Comparison of ENCODE assay signal across 8 cellular contexts in the genomic region with DNA sequence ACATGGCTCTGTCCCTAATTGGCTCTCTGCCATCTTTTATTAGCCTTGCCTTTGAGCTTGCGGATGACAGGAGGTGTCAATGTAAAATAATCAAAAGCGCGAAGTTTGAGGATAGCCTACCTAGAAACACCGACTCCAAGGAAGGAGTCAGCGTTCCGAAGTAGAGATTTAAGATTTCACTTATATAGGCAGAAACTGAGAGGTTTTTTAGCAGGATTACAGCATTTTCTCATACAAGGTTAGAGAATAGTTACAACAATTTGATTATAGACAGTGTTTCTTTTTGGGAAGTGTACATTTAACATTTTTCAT. TPM values are rescaled to one million over a fixed set of nuclear protein-coding genes. Genes with fewer than 3 reads are reported as not detected.
DNase-seq lines count a peak whose midpoint lies in the region; ATAC-seq, FAIRE-seq and TF ChIP-seq lines count a peak whose summit lies in the region.

No MANE protein-coding gene starts in this region.

- no peak for TF ChIP-seq POLR2A in H1 (IDR thresholded peaks at IDR 0.05; ENCODE audit: control extremely low read depth in 1 of 2, low read depth in 2 of 2, low read length in 2 of 2)

- H3K79me1 ChIP-seq in H1 (ENCODE audit: low read depth, low read length) (no peaks in the 10 kb centered on the region), trophoblast cell (ENCODE audit: low read length) (peaks cover 9% of the 10 kb centered on the region)

- H3K4me2 ChIP-seq in KMS-11 = peak overlapping the region; percentile 74
- H3K4me2 ChIP-seq in H1 (ENCODE audit: insufficient read depth in 1 of 2, low read depth in 2 of 2, low read length in 2 of 2) = peak overlapping the region; percentile 91 to 94
- H3K4me2 ChIP-seq in trophoblast cell (ENCODE audit: low read length) = peak overlapping the region; percentile 65

- H3K4ac ChIP-seq in H1 (replicated peaks; ENCODE audit: insufficient read length, low read depth, low read length) (no peak overlapping the region), trophoblast cell (ENCODE audit: low read depth, low read length) (no peak overlapping the region)

- DNase-seq in A673 (ENCODE audit: low spot score) (no peak), H1 (ENCODE audit: low read depth in 1 of 2, low spot score in 2 of 2) (no peak), trophoblast cell (no peak), posterior cingulate gyrus (no peak), dermis blood vessel endothelial cell (no peak)

- H4K8ac ChIP-seq in H1 (ENCODE audit: extremely low read depth, insufficient read depth, low read length) (no peak overlapping the region; the same call in 1 of the 2 replicates), trophoblast cell (ENCODE audit: low read depth, low read length) (peak overlapping the region; percentile 30)

- H3K14ac ChIP-seq in H1 (ENCODE audit: insufficient read length) = no peak overlapping the region
- H3K14ac ChIP-seq in trophoblast cell (ENCODE audit: low read length) = no peak overlapping the region

- H3K18ac ChIP-seq in H1 (ENCODE audit: extremely low read depth, low read length) (no peak overlapping the region), trophoblast cell (ENCODE audit: low read length) (no peak overlapping the region)

- ATAC-seq in GM19395 (IDR thresholded peaks at IDR 0.05; ENCODE audit: unreplicated experiment) (peak; percentile 34), GM21825 (IDR thresholded peaks at IDR 0.05; ENCODE audit: unreplicated experiment) (no peak)

- H3K56ac ChIP-seq in H1 (replicated peaks; ENCODE audit: insufficient read length, low read depth, low read length) = no peak overlapping the region

- H3K36me3 ChIP-seq in A673 (ENCODE audit: insufficient read depth, low read length, poor library complexity, severe bottlenecking) (peaks cover 13% of the 10 kb centered on the region), KMS-11 (ENCODE audit: insufficient read depth) (no peaks in the 10 kb centered on the region), H1 (ENCODE audit: control insufficient read depth in 2 of 4, insufficient read depth in 4 of 4, low read length in 3 of 4) (peaks cover 0 to 15% (median 4%) of the 10 kb centered on the region in 4 experiments; a peak in 3 of 8 replicates), trophoblast cell (ENCODE audit: control insufficient read depth in 1 of 2, insufficient read depth in 2 of 2, low read length in 2 of 2) (peaks cover 2 to 3% of the 10 kb centered on the region in 2 experiments)

- TF ChIP-seq CTCF in A673 (conservative IDR thresholded peaks at IDR 0.05; ENCODE audit: low read depth, low read length) (no peak), KMS-11 (conservative IDR thresholded peaks at IDR 0.05; ENCODE audit: low read depth, low read length) (no peak), H1 (IDR thresholded peaks at IDR 0.05; ENCODE audit: control extremely low read depth in 1 of 3, insufficient read depth in 1 of 3, low read depth in 1 of 3, low read length in 3 of 3) (no peak)

- H3K4me3 ChIP-seq in A673 (ENCODE audit: low read depth, low read length, poor library complexity, severe bottlenecking) = peak overlapping the region; percentile 99
- no peak overlapping the region for H3K4me3 ChIP-seq in KMS-11 (IDR thresholded peaks at IDR 0.05; ENCODE audit: insufficient read depth, low read depth, low read length)
- peak overlapping the region; percentile 50 to 96 (median 92) for H3K4me3 ChIP-seq in H1 (ENCODE audit: extremely low read depth in 1 of 4, insufficient read depth in 2 of 4, low read depth in 3 of 4, low read length in 4 of 4)
- H3K4me3 ChIP-seq in trophoblast cell (ENCODE audit: low read depth, low read length) = peak overlapping the region; percentile 84

- intact Hi-C loops in A673 (cut with micrococcal nuclease; ENCODE audit: unreplicated experiment) (no loop called here), posterior cingulate gyrus (cut with DNase I) (loop anchor here (10.0 kb wide), 1 partner anchor 430 kb away; the partner anchor contains the start of gene ATP10D)

- H3K23ac ChIP-seq in H1 (ENCODE audit: insufficient read length) (no peak overlapping the region), trophoblast cell (ENCODE audit: low read length) (no peak overlapping the region)

- no peak overlapping the region for H2BK20ac ChIP-seq in H1 (ENCODE audit: low read length)

- no peak overlapping the region for H4K12ac ChIP-seq in trophoblast cell (ENCODE audit: low read depth, low read length)

- no peak overlapping the region for H4K5ac ChIP-seq in H1 (ENCODE audit: insufficient read length, low read depth, low read length)

- H3K23me2 ChIP-seq in H1 (ENCODE audit: low read depth, low read length) = peaks cover 5% of the 10 kb centered on the region; the same call in 1 of the 2 replicates

- H3K79me2 ChIP-seq in KMS-11 (ENCODE audit: insufficient read depth, low read depth) = peaks cover 18% of the 10 kb centered on the region; the same call in 1 of the 2 replicates
- peaks cover 0 to 33% of the 10 kb centered on the region in 2 experiments; a peak in 3 of 4 replicates for H3K79me2 ChIP-seq in H1 (ENCODE audit: control insufficient read depth in 1 of 2, insufficient read depth in 2 of 2, low read length in 2 of 2)
- peaks cover 7% of the 10 kb centered on the region for H3K79me2 ChIP-seq in trophoblast cell (ENCODE audit: control insufficient read depth, insufficient read depth, low read length, poor library complexity)

- H3K27me3 ChIP-seq in A673 (replicated peaks; ENCODE audit: insufficient read depth, low read depth, low read length, poor library complexity) (no peaks in the 10 kb centered on the region), KMS-11 (ENCODE audit: insufficient read depth, low read depth) (no peaks in the 10 kb centered on the region), H1 (replicated peaks in 1 of 4; ENCODE audit: control insufficient read depth in 3 of 4, extremely low read depth in 1 of 4, insufficient read depth in 3 of 4, low read length in 3 of 4) (no peaks in the 10 kb centered on the region), trophoblast cell (ENCODE audit: insufficient read depth, low read length) (no peaks in the 10 kb centered on the region)

- H2AFZ ChIP-seq in KMS-11 (ENCODE audit: low read depth) = peak overlapping the region; percentile 68
- peak overlapping the region; percentile 99 for H2AFZ ChIP-seq in H1 (ENCODE audit: low read length)
- no peak overlapping the region for H2AFZ ChIP-seq in trophoblast cell (ENCODE audit: insufficient read depth, low read length, poor library complexity)

- H3K9me3 ChIP-seq in A673 (ENCODE audit: low read depth, low read length, poor library complexity, severe bottlenecking) = no peaks in the 10 kb centered on the region
- H3K9me3 ChIP-seq in H1 (ENCODE audit: insufficient read depth in 2 of 2, low read depth in 1 of 2, low read length in 1 of 2) = no peaks in the 10 kb centered on the region
- no peaks in the 10 kb centered on the region for H3K9me3 ChIP-seq in trophoblast cell (ENCODE audit: insufficient read depth, low read depth, low read length)

- CTCF ChIA-PET in A673 (lab: Charles Lee) = no interaction called here
- CTCF ChIA-PET in H1 (lab: Charles Lee; ENCODE audit: partially characterized antibody) = interaction anchor here (1.0 to 1.1 kb wide), 2 partner anchors 13 to 19 kb away, joined by 3 to 4 read pairs; no protein-coding TSS in a partner anchor

- no peak overlapping the region for H3K27ac ChIP-seq in A673 (ENCODE audit: low read depth, low read length, poor library complexity, severe bottlenecking)
- H3K27ac ChIP-seq in KMS-11 = no peak overlapping the region
- no peak overlapping the region for H3K27ac ChIP-seq in H1 (ENCODE audit: low read depth, low read length)
- H3K27ac ChIP-seq in trophoblast cell (ENCODE audit: low read depth, low read length) = no peak overlapping the region

- POLR2A ChIA-PET in A673 (lab: Charles Lee; ENCODE audit: low non-redundant PET) = no interaction called here
- POLR2A ChIA-PET in H1 (lab: Charles Lee; ENCODE audit: partially characterized antibody) = interaction anchor here (0.5 to 2.5 kb wide), 7 partner anchors 9 to 76 kb away, joined by 3 to 21 read pairs (median 4); no protein-coding TSS in a partner anchor

- 6% methylated on average over 6 of the region's 6 CpGs; no CpG with 5 or more reads in 1 of the 2 experiments for WGBS in H1 (ENCODE audit: extremely low coverage in 1 of 2, insufficient coverage in 1 of 2, insufficient read length in 1 of 2, insufficient replicate concordance in 2 of 2, low coverage in 1 of 2, low lambda C conversion rate in 2 of 2, missing lambda C conversion rate in 1 of 2), 2 experiments
- WGBS in trophoblast cell (ENCODE audit: extremely low coverage, insufficient coverage, insufficient read length) = no CpG with 5 or more reads among the region's 6 CpGs

- no peak for TF ChIP-seq EP300 in H1 (IDR thresholded peaks at IDR 0.05; ENCODE audit: borderline replicate concordance in 1 of 2, low read depth in 2 of 2, low read length in 2 of 2)

- H2BK12ac ChIP-seq in H1 (ENCODE audit: low read depth, low read length) = no peak overlapping the region
- H2BK12ac ChIP-seq in trophoblast cell (ENCODE audit: low read length) = no peak overlapping the region

- H2BK120ac ChIP-seq in H1 (replicated peaks; ENCODE audit: low read depth, low read length) = no peak overlapping the region
- H2BK120ac ChIP-seq in trophoblast cell (ENCODE audit: insufficient read depth, low read length, poor library complexity) = no peak overlapping the region

- H3K4me1 ChIP-seq in A673 (ENCODE audit: insufficient read depth, low read length, poor library complexity, severe bottlenecking) (no peaks in the 10 kb centered on the region), KMS-11 (ENCODE audit: low read depth, poor library complexity, severe bottlenecking) (peaks cover 4% of the 10 kb centered on the region), H1 (replicated peaks in 1 of 4; ENCODE audit: control insufficient read depth in 3 of 4, insufficient read depth in 4 of 4, low read length in 3 of 4) (peaks cover 0 to 2% (median 0%) of the 10 kb centered on the region in 4 experiments; a peak in 1 of 7 replicates), trophoblast cell (ENCODE audit: control insufficient read depth in 1 of 2, insufficient read depth in 2 of 2, low read length in 2 of 2) (no peaks in the 10 kb centered on the region)

- no peak overlapping the region for H2BK5ac ChIP-seq in H1 (ENCODE audit: low read depth, low read length)
- no peak overlapping the region for H2BK5ac ChIP-seq in trophoblast cell (ENCODE audit: low read depth, low read length, poor library complexity)

- no peak for FAIRE-seq in H1 (lab: Jason Lieb, UNC)

- H4K20me1 ChIP-seq in KMS-11 (ENCODE audit: insufficient read depth) = no peaks in the 10 kb centered on the region
- no peaks in the 10 kb centered on the region for H4K20me1 ChIP-seq in H1 (replicated peaks in 1 of 2; ENCODE audit: control insufficient read depth in 1 of 2, insufficient read depth in 2 of 2, low read length in 2 of 2)

- H2AK5ac ChIP-seq in H1 (ENCODE audit: low read depth, low read length) (no peak overlapping the region), trophoblast cell (ENCODE audit: low read length) (no peak overlapping the region)

- TF ChIP-seq RAD21 in H1 (IDR thresholded peaks at IDR 0.05 in 1 of 2, conservative IDR thresholded peaks at IDR 0.05 in 1 of 2; ENCODE audit: low read depth in 2 of 2, low read length in 2 of 2) = no peak

- peak overlapping the region; percentile 18; the same call in 1 of the 2 replicates for H3K9ac ChIP-seq in KMS-11
- H3K9ac ChIP-seq in H1 (replicated peaks in 1 of 4; ENCODE audit: extremely low read depth in 1 of 4, low read depth in 3 of 4, low read length in 3 of 4) = peak overlapping the region in 2 of 4 experiments; percentile 46 to 76; a peak in 3 of 7 replicates
- no peak overlapping the region for H3K9ac ChIP-seq in trophoblast cell (ENCODE audit: low read length)

- H2BK15ac ChIP-seq in H1 (ENCODE audit: low read length) = no peak overlapping the region

- no TSS peak for BruUV-seq in A673 (replicated peaks; lab: Mats Ljungman, UMichigan)

- H4K91ac ChIP-seq in H1 (replicated peaks; ENCODE audit: insufficient read length, low read length) (no peak overlapping the region), trophoblast cell (ENCODE audit: low read depth, low read length) (no peak overlapping the region)

RNA-seq across cellular contexts. Expression of gene NFXL1, which starts 0.5 kb away (rescaled TPM):
- 12.1 and 16.7 TPM in 2 replicates for total RNA-seq in A673 (2021)
- 27.7 and 29.5 TPM in 2 replicates for total RNA-seq in H1 (2021; fragmentation: NEBNext Ultra II Directional; extraction: Animal tissue kit (Norgen Biotek cat#: 25700))
- 6.7 and 10.0 TPM in 2 replicates for polyA plus RNA-seq in H1 (2011; rRNA removed)
- 15.0 TPM for polyA plus RNA-seq in H1 (2011; cell fraction: cytosol; rRNA removed)
- polyA plus RNA-seq in H1 (2011; cell fraction: nucleus; rRNA removed) = 14.8 TPM
- 15.2 to 16.8 TPM (median 16.7 TPM) in 4 replicates for polyA plus RNA-seq in H1 (2012, experiment 1 of 2)
- 0.94 TPM for polyA plus RNA-seq in H1 (2012, experiment 2 of 2)
- polyA plus RNA-seq in H1 (2013, experiment 1 of 2) = 13.3 TPM
- 11.7 TPM for polyA plus RNA-seq in H1 (2013, experiment 2 of 2)
- polyA minus RNA-seq in H1 (2011; rRNA and poly(A)+ RNA removed) = 103 and 115 TPM in 2 replicates
- 34.6 TPM for polyA minus RNA-seq in H1 (2011; cell fraction: cytosol; rRNA and poly(A)+ RNA removed)
- 72.9 TPM for polyA minus RNA-seq in H1 (2011; cell fraction: nucleus; rRNA and poly(A)+ RNA removed)
- polyA plus RNA-seq in trophoblast cell (2013) = 14.4 and 16.3 TPM in 2 replicates
- total RNA-seq in dermis blood vessel endothelial cell = 6.5 and 8.4 TPM in 2 replicates
